Comparison of ENCODE assay signal across 1 cellular context in the genomic region with DNA sequence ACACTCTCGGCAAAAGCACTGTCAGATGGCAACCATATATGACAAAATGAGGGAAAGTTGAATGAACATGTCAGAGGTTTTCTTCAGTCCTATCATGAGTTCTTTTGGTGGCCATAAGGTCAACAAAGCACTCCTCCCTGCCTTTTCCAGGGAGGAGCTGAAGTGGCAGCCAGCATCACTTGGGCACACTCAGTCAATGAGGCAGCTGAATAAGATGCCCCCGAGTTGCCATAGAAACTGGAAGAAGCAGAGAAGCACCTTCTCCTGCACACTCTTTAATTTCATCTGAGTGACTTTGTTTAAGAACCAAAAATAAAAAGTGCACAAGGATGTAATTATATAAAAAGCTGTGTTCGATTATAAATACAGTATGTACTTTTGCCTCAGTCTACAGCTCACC.
TF ChIP-seq lines count a peak whose summit lies in the region.

No MANE protein-coding gene starts in this region.

TF ChIP-seq in SK-N-SH, 30 proteins besides CTCF, POLR2A, EP300 and RAD21:
- TF ChIP-seq CHD2 (IDR thresholded peaks at IDR 0.05; ENCODE audit: low read length, partially characterized antibody) (no peak), FOXM1 (IDR thresholded peaks at IDR 0.05; ENCODE audit: low read depth) (no peak), GABPA (IDR thresholded peaks at IDR 0.05; ENCODE audit: low read depth) (no peak), EZH2phosphoT487 (IDR thresholded peaks at IDR 0.05; ENCODE audit: borderline replicate concordance, low read depth) (no peak), RFX5 (IDR thresholded peaks at IDR 0.05; ENCODE audit: low read length) (no peak), RCOR1 (IDR thresholded peaks at IDR 0.05; ENCODE audit: low read length) (no peak), FOXJ3 (CRISPR knock-in tag; IDR thresholded peaks at IDR 0.05) (no peak), TCF12 (IDR thresholded peaks at IDR 0.05) (no peak), YY1 (IDR thresholded peaks at IDR 0.05; ENCODE audit: low read depth) (no peak), POLR2AphosphoS5 (IDR thresholded peaks at IDR 0.05; ENCODE audit: low read depth, low read length) (no peak), ELF1 (IDR thresholded peaks at IDR 0.05) (no peak), SIN3A (IDR thresholded peaks at IDR 0.05; ENCODE audit: borderline replicate concordance, low read depth, low read length) (no peak), NRF1 (IDR thresholded peaks at IDR 0.05; ENCODE audit: low read depth, low read length) (no peak)
- TF ChIP-seq, protein P1, sequence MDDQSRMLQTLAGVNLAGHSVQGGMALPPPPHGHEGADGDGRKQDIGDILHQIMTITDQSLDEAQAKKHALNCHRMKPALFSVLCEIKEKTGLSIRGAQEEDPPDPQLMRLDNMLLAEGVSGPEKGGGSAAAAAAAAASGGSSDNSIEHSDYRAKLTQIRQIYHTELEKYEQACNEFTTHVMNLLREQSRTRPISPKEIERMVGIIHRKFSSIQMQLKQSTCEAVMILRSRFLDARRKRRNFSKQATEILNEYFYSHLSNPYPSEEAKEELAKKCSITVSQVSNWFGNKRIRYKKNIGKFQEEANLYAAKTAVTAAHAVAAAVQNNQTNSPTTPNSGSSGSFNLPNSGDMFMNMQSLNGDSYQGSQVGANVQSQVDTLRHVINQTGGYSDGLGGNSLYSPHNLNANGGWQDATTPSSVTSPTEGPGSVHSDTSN (IDR thresholded peaks at IDR 0.05) = no peak
- TF ChIP-seq, protein P2, sequence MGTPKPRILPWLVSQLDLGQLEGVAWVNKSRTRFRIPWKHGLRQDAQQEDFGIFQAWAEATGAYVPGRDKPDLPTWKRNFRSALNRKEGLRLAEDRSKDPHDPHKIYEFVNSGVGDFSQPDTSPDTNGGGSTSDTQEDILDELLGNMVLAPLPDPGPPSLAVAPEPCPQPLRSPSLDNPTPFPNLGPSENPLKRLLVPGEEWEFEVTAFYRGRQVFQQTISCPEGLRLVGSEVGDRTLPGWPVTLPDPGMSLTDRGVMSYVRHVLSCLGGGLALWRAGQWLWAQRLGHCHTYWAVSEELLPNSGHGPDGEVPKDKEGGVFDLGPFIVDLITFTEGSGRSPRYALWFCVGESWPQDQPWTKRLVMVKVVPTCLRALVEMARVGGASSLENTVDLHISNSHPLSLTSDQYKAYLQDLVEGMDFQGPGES (IDR thresholded peaks at IDR 0.05; ENCODE audit: low read depth, low read length) = no peak
- TF ChIP-seq, protein P3, sequence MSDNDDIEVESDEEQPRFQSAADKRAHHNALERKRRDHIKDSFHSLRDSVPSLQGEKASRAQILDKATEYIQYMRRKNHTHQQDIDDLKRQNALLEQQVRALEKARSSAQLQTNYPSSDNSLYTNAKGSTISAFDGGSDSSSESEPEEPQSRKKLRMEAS (IDR thresholded peaks at IDR 0.05; ENCODE audit: low read depth) = no peak
- TF ChIP-seq, protein P4, sequence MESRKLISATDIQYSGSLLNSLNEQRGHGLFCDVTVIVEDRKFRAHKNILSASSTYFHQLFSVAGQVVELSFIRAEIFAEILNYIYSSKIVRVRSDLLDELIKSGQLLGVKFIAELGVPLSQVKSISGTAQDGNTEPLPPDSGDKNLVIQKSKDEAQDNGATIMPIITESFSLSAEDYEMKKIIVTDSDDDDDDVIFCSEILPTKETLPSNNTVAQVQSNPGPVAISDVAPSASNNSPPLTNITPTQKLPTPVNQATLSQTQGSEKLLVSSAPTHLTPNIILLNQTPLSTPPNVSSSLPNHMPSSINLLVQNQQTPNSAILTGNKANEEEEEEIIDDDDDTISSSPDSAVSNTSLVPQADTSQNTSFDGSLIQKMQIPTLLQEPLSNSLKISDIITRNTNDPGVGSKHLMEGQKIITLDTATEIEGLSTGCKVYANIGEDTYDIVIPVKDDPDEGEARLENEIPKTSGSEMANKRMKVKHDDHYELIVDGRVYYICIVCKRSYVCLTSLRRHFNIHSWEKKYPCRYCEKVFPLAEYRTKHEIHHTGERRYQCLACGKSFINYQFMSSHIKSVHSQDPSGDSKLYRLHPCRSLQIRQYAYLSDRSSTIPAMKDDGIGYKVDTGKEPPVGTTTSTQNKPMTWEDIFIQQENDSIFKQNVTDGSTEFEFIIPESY (IDR thresholded peaks at IDR 0.05; ENCODE audit: borderline replicate concordance, low read depth) = no peak
- TF ChIP-seq, protein P5, sequence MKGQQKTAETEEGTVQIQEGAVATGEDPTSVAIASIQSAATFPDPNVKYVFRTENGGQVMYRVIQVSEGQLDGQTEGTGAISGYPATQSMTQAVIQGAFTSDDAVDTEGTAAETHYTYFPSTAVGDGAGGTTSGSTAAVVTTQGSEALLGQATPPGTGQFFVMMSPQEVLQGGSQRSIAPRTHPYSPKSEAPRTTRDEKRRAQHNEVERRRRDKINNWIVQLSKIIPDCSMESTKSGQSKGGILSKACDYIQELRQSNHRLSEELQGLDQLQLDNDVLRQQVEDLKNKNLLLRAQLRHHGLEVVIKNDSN (IDR thresholded peaks at IDR 0.05; ENCODE audit: borderline replicate concordance, low read depth) = no peak
